8 cellular contexts compared by ENCODE assay signal in the genomic region with DNA sequence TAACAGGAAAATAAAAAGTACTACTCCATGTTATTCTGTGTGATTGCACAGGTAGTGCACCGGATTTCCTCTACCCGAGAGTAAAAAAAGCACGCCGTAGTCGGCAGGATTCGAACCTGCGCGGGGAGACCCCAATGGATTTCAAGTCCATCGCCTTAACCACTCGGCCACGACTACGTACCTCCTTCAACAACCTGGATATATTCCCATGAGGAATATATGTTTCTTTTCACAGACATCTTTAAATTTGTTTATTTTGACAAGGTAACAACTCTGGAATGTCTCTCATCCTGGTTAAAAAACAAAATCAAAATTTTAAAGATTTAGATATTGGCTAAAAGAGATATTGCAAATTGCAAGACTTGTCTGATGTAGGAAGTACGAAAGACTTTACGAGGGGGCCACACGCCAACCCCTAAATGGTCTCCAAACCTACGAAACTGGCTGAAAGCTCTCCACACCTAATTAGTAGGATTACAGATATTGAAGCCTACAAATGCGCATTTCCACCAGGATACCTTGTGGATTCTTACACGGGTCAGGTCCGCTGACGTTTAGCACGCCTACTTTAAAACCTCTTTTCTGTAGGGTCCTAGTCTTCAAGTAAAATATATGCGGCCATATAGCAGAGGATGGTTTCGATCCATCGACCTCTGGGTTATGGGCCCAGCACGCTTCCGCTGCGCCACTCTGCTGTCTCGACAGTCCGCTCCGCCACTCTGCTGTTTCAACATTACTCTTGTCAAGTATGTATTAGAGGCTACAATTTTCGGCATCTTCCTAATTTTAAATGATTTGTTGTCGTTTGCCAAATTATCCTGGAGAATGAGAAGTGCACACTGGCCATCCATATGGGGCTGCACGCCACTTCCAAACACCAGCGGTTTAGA.
A peak's percentile ranks its signal among the peaks of the same experiment; 100 is the strongest.
DNase-seq lines count a peak whose midpoint lies in the region; ATAC-seq and TF ChIP-seq lines count a peak whose summit lies in the region.

No MANE protein-coding gene starts in this region.

- H3K9me3 ChIP-seq in neutrophil: no peaks in the 10 kb centered on the region

- peak overlapping the region; percentile 64 for H3K4me3 ChIP-seq in AG04449 (ENCODE audit: low read depth, low read length)
- peak overlapping the region; percentile 58 to 71 for H3K4me3 ChIP-seq in foreskin fibroblast (ENCODE audit: low read depth in 1 of 2, low read length in 2 of 2)
- H3K4me3 ChIP-seq in neutrophil (ENCODE audit: low read depth in 1 of 2, low read length in 1 of 2): peak overlapping the region; percentile 23 to 26

- DNase-seq in AG04449 (ENCODE audit: low read depth, low spot score): peak; percentile 87
- DNase-seq in Kasumi-1 (lab: John Stamatoyannopoulos, UW): peak; percentile 74 to 79
- DNase-seq in RWPE1 (ENCODE audit: low spot score): no peak
- DNase-seq in activated effector memory CD4-positive, alpha-beta T cell treated with Interleukin-2 at 50 U/mL for 16 hours: peak; percentile 65
- DNase-seq in foreskin fibroblast: peak; percentile 83 to 90
- peak; percentile 9 to 87 (median 59) for DNase-seq in substantia nigra (lab: John Stamatoyannopoulos, UW)

- POLR2A ChIA-PET in AG04449 (lab: Yijun Ruan, JAX): interaction anchor here (1.2 kb wide), 1 partner anchor 9 kb away, joined by 5 read pairs; no protein-coding TSS in a partner anchor
- POLR2A ChIA-PET in RWPE1 (lab: Yijun Ruan, JAX; ENCODE audit: low non-redundant PET): no interaction called here

- peaks cover 20 to 27% of the 10 kb centered on the region in 2 experiments for H3K4me1 ChIP-seq in neutrophil (ENCODE audit: control insufficient read depth in 1 of 2, insufficient read depth in 1 of 2, low read depth in 1 of 2, low read length in 1 of 2)

- no peaks in the 10 kb centered on the region for H3K36me3 ChIP-seq in neutrophil

- ATAC-seq in GM19351 (IDR thresholded peaks at IDR 0.05; ENCODE audit: unreplicated experiment): peak; percentile 47

- peaks cover 55% of the 10 kb centered on the region for H3K27me3 ChIP-seq in neutrophil

- no peak for TF ChIP-seq CTCF in AG04449 (IDR thresholded peaks at IDR 0.05; ENCODE audit: insufficient read depth, low read length, missing control alignments)
- TF ChIP-seq CTCF in RWPE1 (conservative IDR thresholded peaks at IDR 0.05; ENCODE audit: low read depth): no peak
- TF ChIP-seq CTCF in foreskin fibroblast (IDR thresholded peaks at IDR 0.05; ENCODE audit: low read depth, low read length): no peak
- TF ChIP-seq CTCF in neutrophil (IDR thresholded peaks at IDR 0.05): no peak

- CTCF ChIA-PET in AG04449 (lab: Yijun Ruan, JAX) (interaction anchor here (1.1 kb wide), 1 partner anchor 10 kb away, joined by 3 read pairs; no protein-coding TSS in a partner anchor), RWPE1 (lab: Yijun Ruan, JAX) (interaction anchor here (0.6 to 0.7 kb wide), 4 partner anchors 15 to 219 kb away, joined by 3 to 8 read pairs (median 4); no protein-coding TSS in a partner anchor)

- H3K27ac ChIP-seq in RWPE1 (peak overlapping the region; percentile 53), neutrophil (peak overlapping the region; percentile 35), substantia nigra (ENCODE audit: low read depth, low read length, poor library complexity, severe bottlenecking) (no peak overlapping the region)
